Comparison of ENCODE assay signal across 16 cellular contexts in genomic region chr12:1201886-1202285, GRCh38.
DNase-seq lines count a peak whose midpoint lies in the region; ATAC-seq and TF ChIP-seq lines count a peak whose summit lies in the region.
"Had no signal": no experiment of that assay in that cellular context is flagged by ENCODE, and none has a peak within 500 bp of the region (broad histone marks: within the 10 kb centered on the region; RNA-seq: fewer than 3 reads in every experiment).

No MANE protein-coding gene starts in this region.

- no peak for TF ChIP-seq CTCF in CD4-positive, alpha-beta T cell (IDR thresholded peaks at IDR 0.05)
- TF ChIP-seq CTCF in WTC11 (IDR thresholded peaks at IDR 0.05) (no peak), lower lobe of right lung (IDR thresholded peaks at IDR 0.05) (no peak), H9 (conservative IDR thresholded peaks at IDR 0.05) (no peak)

- H3K9ac ChIP-seq in H9 (ENCODE audit: extremely low read depth, insufficient read length, low read length), result no peak overlapping the region

- H3K27ac Mint-ChIP-seq in CD4-positive, alpha-beta T cell, result no peak overlapping the region
- H3K27ac Mint-ChIP-seq in WTC11 (peak overlapping the region; percentile 3; the same call in 1 of the 2 replicates), H9 (peak overlapping the region in 1 of 3 experiments; percentile 22; a peak in 1 of 7 replicates)
- peak overlapping the region in 3 of 9 donors; percentile 16 to 63 (median 33) for H3K27ac Mint-ChIP-seq in naive thymus-derived CD4-positive, alpha-beta T cell
- H3K27ac Mint-ChIP-seq: activated CD4-positive, alpha-beta memory T cell treated with anti-CD3 and anti-CD28 coated beads for 36 hours; activated naive CD8-positive, alpha-beta T cell treated with anti-CD3 and anti-CD28 coated beads for 36 hours had no signal

- peaks cover 25% of the 10 kb centered on the region for H3K4me1 ChIP-seq in lower lobe of right lung
- H3K4me1 ChIP-seq in H9 (ENCODE audit: insufficient read depth, low read length), result no peaks in the 10 kb centered on the region; the same call in 1 of the 2 replicates
- H3K4me1 ChIP-seq in naive thymus-derived CD4-positive, alpha-beta T cell (ENCODE audit: control insufficient read depth in 2 of 2, insufficient read depth in 2 of 2, low read length in 2 of 2), result peaks cover 4 to 15% of the 10 kb centered on the region in 2 donors

- H3K36me3 Mint-ChIP-seq in CD4-positive, alpha-beta T cell (ENCODE audit: low read depth), result peaks cover 29% of the 10 kb centered on the region
- H3K36me3 Mint-ChIP-seq in WTC11 (peaks cover 25% of the 10 kb centered on the region), H9 (ENCODE audit: insufficient read depth in 1 of 3, low read depth in 3 of 3) (peaks cover 20 to 27% (median 21%) of the 10 kb centered on the region in 3 experiments)
- peaks cover 0 to 24% (median 22%) of the 10 kb centered on the region in 5 donors for H3K36me3 Mint-ChIP-seq in naive thymus-derived CD4-positive, alpha-beta T cell

- H4K20me1 ChIP-seq in H9 (ENCODE audit: control insufficient read depth, insufficient read depth, insufficient read length), result no peaks in the 10 kb centered on the region

- H3K27ac ChIP-seq in CD4-positive, alpha-beta T cell (ENCODE audit: low read depth, low read length), result no peak overlapping the region
- H3K27ac ChIP-seq in lower lobe of right lung (peak overlapping the region; percentile 15), H9 (ENCODE audit: insufficient read length, low read depth, low read length) (no peak overlapping the region)
- no peak overlapping the region for H3K27ac ChIP-seq in naive thymus-derived CD4-positive, alpha-beta T cell (ENCODE audit: low read depth, low read length)
- H3K27ac ChIP-seq: stomach had no signal

- H4K5ac ChIP-seq in H9 (ENCODE audit: insufficient read length, low read depth, low read length), result no peak overlapping the region

- no peak overlapping the region for H2BK5ac ChIP-seq in H9 (ENCODE audit: insufficient read length, low read length)

- H3K18ac ChIP-seq in H9 (ENCODE audit: insufficient read length, low read depth, low read length), result no peak overlapping the region

- H3K56ac ChIP-seq in H9 (ENCODE audit: insufficient read length, low read depth, low read length), result no peak overlapping the region

- no peaks in the 10 kb centered on the region for H3K79me1 ChIP-seq in H9 (ENCODE audit: insufficient read depth, low read depth, low read length, poor library complexity, severe bottlenecking)

- no peak overlapping the region for H3K4ac ChIP-seq in H9 (ENCODE audit: low read depth, low read length)

- H3K14ac ChIP-seq in H9 (ENCODE audit: insufficient read depth, low read length), result no peak overlapping the region

- no peak overlapping the region for H2BK120ac ChIP-seq in H9 (ENCODE audit: low read depth, low read length, poor library complexity, severe bottlenecking)

- H3K27me3 Mint-ChIP-seq in CD4-positive, alpha-beta T cell, result no peaks in the 10 kb centered on the region
- H3K27me3 Mint-ChIP-seq in WTC11 (ENCODE audit: low read depth) (no peaks in the 10 kb centered on the region), H9 (ENCODE audit: low read depth) (no peaks in the 10 kb centered on the region)
- H3K27me3 Mint-ChIP-seq in naive thymus-derived CD4-positive, alpha-beta T cell, result no peaks in the 10 kb centered on the region
- H3K27me3 Mint-ChIP-seq: activated CD4-positive, alpha-beta memory T cell treated with anti-CD3 and anti-CD28 coated beads for 36 hours; activated naive CD8-positive, alpha-beta T cell treated with anti-CD3 and anti-CD28 coated beads for 36 hours had no signal

- no peaks in the 10 kb centered on the region for H3K27me3 ChIP-seq in CD4-positive, alpha-beta T cell (ENCODE audit: control insufficient read depth, insufficient read depth, low read length)
- H3K27me3 ChIP-seq in lower lobe of right lung (ENCODE audit: low read depth) (no peaks in the 10 kb centered on the region), H9 (ENCODE audit: insufficient read depth, low read length) (no peaks in the 10 kb centered on the region)
- no peaks in the 10 kb centered on the region for H3K27me3 ChIP-seq in naive thymus-derived CD4-positive, alpha-beta T cell (ENCODE audit: control insufficient read depth in 2 of 2, insufficient read depth in 2 of 2, low read length in 2 of 2)
- H3K27me3 ChIP-seq: stomach had no signal

- no peak overlapping the region for H4K91ac ChIP-seq in H9 (ENCODE audit: insufficient read length, low read depth, low read length)

- H2BK20ac ChIP-seq in H9 (ENCODE audit: low read depth, low read length, poor library complexity, severe bottlenecking), result no peak overlapping the region

- H3K79me2 ChIP-seq in H9 (ENCODE audit: insufficient read depth, low read length), result no peaks in the 10 kb centered on the region

- H2AK5ac ChIP-seq in H9 (ENCODE audit: insufficient read length, low read length), result no peak overlapping the region

- peaks cover 7% of the 10 kb centered on the region for H3K9me3 ChIP-seq in CD4-positive, alpha-beta T cell (ENCODE audit: control insufficient read depth, low read length)
- H3K9me3 ChIP-seq in lower lobe of right lung (peaks cover 3% of the 10 kb centered on the region), H9 (ENCODE audit: control insufficient read depth, low read depth, low read length) (no peaks in the 10 kb centered on the region)
- peaks cover 0 to 9% (median 0%) of the 10 kb centered on the region in 3 experiments for H3K9me3 ChIP-seq in naive thymus-derived CD4-positive, alpha-beta T cell (ENCODE audit: control insufficient read depth in 2 of 3, low read length in 3 of 3)

- H3K4me3 Mint-ChIP-seq in CD4-positive, alpha-beta T cell, result peak overlapping the region; percentile 1
- no peak overlapping the region for H3K4me3 Mint-ChIP-seq in WTC11
- H3K4me3 Mint-ChIP-seq in H9, result no peak overlapping the region
- H3K4me3 Mint-ChIP-seq in naive thymus-derived CD4-positive, alpha-beta T cell, result peak overlapping the region in 5 of 10 donors; percentile 3 to 56 (median 16)
- H3K4me3 Mint-ChIP-seq: activated CD4-positive, alpha-beta memory T cell treated with anti-CD3 and anti-CD28 coated beads for 36 hours; activated naive CD8-positive, alpha-beta T cell treated with anti-CD3 and anti-CD28 coated beads for 36 hours had no signal

- H3K4me2 ChIP-seq in H9 (ENCODE audit: insufficient read depth, insufficient read length, low read length), result no peak overlapping the region

- no peak overlapping the region for H3K4me3 ChIP-seq in Jurkat, Clone E6-1 (ENCODE audit: low read length)
- no peak overlapping the region for H3K4me3 ChIP-seq in lower lobe of right lung
- H3K4me3 ChIP-seq in naive thymus-derived CD4-positive, alpha-beta T cell (ENCODE audit: low read length), result no peak overlapping the region
- H3K4me3 ChIP-seq: stomach had no signal

- no peaks in the 10 kb centered on the region for H3K36me3 ChIP-seq in lower lobe of right lung
- peaks cover 0 to 7% (median 0%) of the 10 kb centered on the region in 3 experiments for H3K36me3 ChIP-seq in naive thymus-derived CD4-positive, alpha-beta T cell (ENCODE audit: control insufficient read depth in 2 of 3, insufficient read depth in 3 of 3, low read length in 3 of 3)

- H2AFZ ChIP-seq in H9 (ENCODE audit: low read length), result no peak overlapping the region

- no peak overlapping the region for H3K23ac ChIP-seq in H9 (ENCODE audit: insufficient read length, low read depth, low read length)

- DNase-seq in CD4-positive, alpha-beta T cell, result no peak
- DNase-seq in Jurkat, Clone E6-1 (ENCODE audit: low read depth, low spot score), result peak; percentile 26
- DNase-seq in WTC11 (ENCODE audit: low spot score), result no peak
- DNase-seq in lower lobe of right lung, result no peak
- DNase-seq in H9, result no peak
- DNase-seq in naive thymus-derived CD4-positive, alpha-beta T cell, result no peak
- DNase-seq in activated CD4-positive, CD25-positive, alpha-beta regulatory T cell (lab: John Stamatoyannopoulos, UW), result no peak
- DNase-seq: activated CD4-positive, alpha-beta memory T cell treated with anti-CD3 and anti-CD28 coated beads for 36 hours; activated naive CD8-positive, alpha-beta T cell treated with anti-CD3 and anti-CD28 coated beads for 36 hours; glutamatergic neuron; left ventricle myocardium superior; NCI-H1436 treated with DMSO at 0.1 percent for 48 hours; NCI-H82; stomach had no signal

- no peak overlapping the region for H2BK15ac ChIP-seq in H9 (ENCODE audit: low read depth, low read length)

- no CpG with 5 or more reads among the region's 1 CpG for WGBS in H9 (ENCODE audit: extremely low coverage, insufficient read length, low lambda C conversion rate)

- intact Hi-C loops in CD4-positive, alpha-beta T cell (cut with DNase I, micrococcal nuclease), result loop anchor here (10.0 kb wide), 2 partner anchors 87 to 403 kb away; no protein-coding TSS in a partner anchor
- intact Hi-C loops in lower lobe of right lung (cut with DNase I), result no loop called here
- intact Hi-C loops in naive thymus-derived CD4-positive, alpha-beta T cell (cut with micrococcal nuclease), result loop anchor here (5.0 to 10.0 kb wide), 2 partner anchors 390 to 403 kb away; partner anchors contain the start of gene FBXL14 (in 1 of the 2)

- H3K4me1 Mint-ChIP-seq in CD4-positive, alpha-beta T cell (ENCODE audit: low read depth), result peaks cover 21% of the 10 kb centered on the region
- H3K4me1 Mint-ChIP-seq in WTC11 (peaks cover 17% of the 10 kb centered on the region), H9 (peaks cover 4 to 9% of the 10 kb centered on the region in 2 experiments)
- peaks cover 10 to 17% (median 10%) of the 10 kb centered on the region in 7 donors for H3K4me1 Mint-ChIP-seq in naive thymus-derived CD4-positive, alpha-beta T cell

- ATAC-seq in CD4-positive, alpha-beta T cell (ENCODE audit: poor library complexity), result no peak
- ATAC-seq in WTC11 (no peak), lower lobe of right lung (no peak), GM19463 (IDR thresholded peaks at IDR 0.05; ENCODE audit: unreplicated experiment) (no peak)
- no peak for ATAC-seq in naive thymus-derived CD4-positive, alpha-beta T cell
- ATAC-seq: left ventricle myocardium superior, sciatic nerve had no signal

- no peak overlapping the region for H2BK12ac ChIP-seq in H9 (ENCODE audit: insufficient read length, low read depth, low read length)

- no peaks in the 10 kb centered on the region for H3K23me2 ChIP-seq in H9 (ENCODE audit: insufficient read length, low read depth, low read length, poor library complexity, severe bottlenecking)

- no peak overlapping the region for H3T11ph ChIP-seq in H9 (ENCODE audit: low read length)

- CTCF ChIA-PET in CD4-positive, alpha-beta T cell (lab: Charles Lee), result no interaction called here
- CTCF ChIA-PET in WTC11 (lab: Charles Lee), result no interaction called here
- CTCF ChIA-PET in naive thymus-derived CD4-positive, alpha-beta T cell (lab: Charles Lee), result no interaction called here

- no peak overlapping the region for H4K8ac ChIP-seq in H9 (replicated peaks; ENCODE audit: insufficient read length, low read depth, low read length)

- H3K9me3 Mint-ChIP-seq in CD4-positive, alpha-beta T cell, result no peaks in the 10 kb centered on the region
- H3K9me3 Mint-ChIP-seq in WTC11 (peaks cover 19% of the 10 kb centered on the region), H9 (peaks cover 12 to 13% of the 10 kb centered on the region in 2 experiments; a peak in 4 of 5 replicates)
- peaks cover 0 to 8% (median 4%) of the 10 kb centered on the region in 11 donors for H3K9me3 Mint-ChIP-seq in naive thymus-derived CD4-positive, alpha-beta T cell

- POLR2A ChIA-PET in CD4-positive, alpha-beta T cell (lab: Charles Lee), result no interaction called here
- POLR2A ChIA-PET in WTC11 (lab: Charles Lee), result no interaction called here
- POLR2A ChIA-PET in naive thymus-derived CD4-positive, alpha-beta T cell (lab: Charles Lee), result no interaction called here
